7 cellular contexts compared by ENCODE assay signal in the genomic region with DNA sequence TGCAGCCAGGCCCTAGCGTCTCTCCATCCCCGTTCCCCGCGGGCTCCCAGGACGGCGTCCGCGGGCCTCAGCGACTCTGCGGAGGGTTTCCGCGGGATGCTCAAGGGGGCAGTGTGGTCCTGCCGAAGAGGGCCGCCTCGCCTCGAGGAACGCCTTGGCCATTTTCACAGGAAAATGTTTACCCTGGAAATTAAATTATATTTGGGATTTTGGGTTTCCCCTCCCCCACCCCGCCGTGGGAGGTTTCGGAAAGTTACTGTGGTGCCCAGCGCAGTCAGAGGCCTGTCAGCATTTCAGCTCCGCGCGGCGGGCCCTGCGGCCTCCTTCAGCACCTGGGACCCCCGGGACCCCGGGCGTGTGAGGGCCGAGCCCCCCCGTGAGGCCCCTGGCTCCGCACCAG.
DNase-seq lines count a peak whose midpoint lies in the region; ATAC-seq, FAIRE-seq and TF ChIP-seq lines count a peak whose summit lies in the region.

No MANE protein-coding gene starts in this region.

- ATAC-seq in SK-N-SH treated with all-trans-retinoic acid at 6 μM for 48 hours (peak; percentile 96), foreskin keratinocyte (peak; percentile 76), GM18517 (IDR thresholded peaks at IDR 0.05; ENCODE audit: unreplicated experiment) (no peak)

- TF ChIP-seq POLR2A in GM12892 (IDR thresholded peaks at IDR 0.05; ENCODE audit: low read depth, low read length) = no peak

- no peaks in the 10 kb centered on the region for H3K27me3 ChIP-seq in foreskin keratinocyte

- DNase-seq in GM12892 (ENCODE audit: insufficient read length) (peak; percentile 22), foreskin keratinocyte (peak in 1 of 2 donors; percentile 8), occipital lobe (lab: John Stamatoyannopoulos, UW) (peak; percentile 16), SHP77 treated with DMSO at 0.1 percent for 48 hours (lab: John Stamatoyannopoulos, UW) (no peak), NCI-H187 (lab: John Stamatoyannopoulos, UW) (no peak)

- no peaks in the 10 kb centered on the region for H3K4me1 ChIP-seq in foreskin keratinocyte

- TF ChIP-seq CTCF in foreskin keratinocyte (conservative IDR thresholded peaks at IDR 0.05) = peak; percentile 66

- no peak for FAIRE-seq in GM12892 (lab: Jason Lieb, UNC)

- no peak overlapping the region for H3K27ac ChIP-seq in foreskin keratinocyte

TF ChIP-seq in SK-N-SH treated with all-trans-retinoic acid at 6 μM for 48 hours, 23 proteins besides CTCF, POLR2A, EP300 and RAD21:
- no peak for TF ChIP-seq ZNF8 (CRISPR knock-in tag; IDR thresholded peaks at IDR 0.05)
- TF ChIP-seq ISL1 (CRISPR knock-in tag; IDR thresholded peaks at IDR 0.05) = no peak
- TF ChIP-seq SNAI2 (CRISPR knock-in tag; IDR thresholded peaks at IDR 0.05) = no peak
- no peak for TF ChIP-seq OSR1 (CRISPR knock-in tag; IDR thresholded peaks at IDR 0.05)
- no peak for TF ChIP-seq PPARA (CRISPR knock-in tag; IDR thresholded peaks at IDR 0.05; ENCODE audit: borderline replicate concordance)
- no peak for TF ChIP-seq GLIS3 (CRISPR knock-in tag; IDR thresholded peaks at IDR 0.05)
- TF ChIP-seq ZFP3 (CRISPR knock-in tag; IDR thresholded peaks at IDR 0.05) = no peak
- TF ChIP-seq, protein P1, sequence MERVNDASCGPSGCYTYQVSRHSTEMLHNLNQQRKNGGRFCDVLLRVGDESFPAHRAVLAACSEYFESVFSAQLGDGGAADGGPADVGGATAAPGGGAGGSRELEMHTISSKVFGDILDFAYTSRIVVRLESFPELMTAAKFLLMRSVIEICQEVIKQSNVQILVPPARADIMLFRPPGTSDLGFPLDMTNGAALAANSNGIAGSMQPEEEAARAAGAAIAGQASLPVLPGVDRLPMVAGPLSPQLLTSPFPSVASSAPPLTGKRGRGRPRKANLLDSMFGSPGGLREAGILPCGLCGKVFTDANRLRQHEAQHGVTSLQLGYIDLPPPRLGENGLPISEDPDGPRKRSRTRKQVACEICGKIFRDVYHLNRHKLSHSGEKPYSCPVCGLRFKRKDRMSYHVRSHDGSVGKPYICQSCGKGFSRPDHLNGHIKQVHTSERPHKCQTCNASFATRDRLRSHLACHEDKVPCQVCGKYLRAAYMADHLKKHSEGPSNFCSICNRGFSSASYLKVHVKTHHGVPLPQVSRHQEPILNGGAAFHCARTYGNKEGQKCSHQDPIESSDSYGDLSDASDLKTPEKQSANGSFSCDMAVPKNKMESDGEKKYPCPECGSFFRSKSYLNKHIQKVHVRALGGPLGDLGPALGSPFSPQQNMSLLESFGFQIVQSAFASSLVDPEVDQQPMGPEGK (CRISPR knock-in tag; IDR thresholded peaks at IDR 0.05; ENCODE audit: borderline replicate concordance) = no peak
- TF ChIP-seq, protein P2, sequence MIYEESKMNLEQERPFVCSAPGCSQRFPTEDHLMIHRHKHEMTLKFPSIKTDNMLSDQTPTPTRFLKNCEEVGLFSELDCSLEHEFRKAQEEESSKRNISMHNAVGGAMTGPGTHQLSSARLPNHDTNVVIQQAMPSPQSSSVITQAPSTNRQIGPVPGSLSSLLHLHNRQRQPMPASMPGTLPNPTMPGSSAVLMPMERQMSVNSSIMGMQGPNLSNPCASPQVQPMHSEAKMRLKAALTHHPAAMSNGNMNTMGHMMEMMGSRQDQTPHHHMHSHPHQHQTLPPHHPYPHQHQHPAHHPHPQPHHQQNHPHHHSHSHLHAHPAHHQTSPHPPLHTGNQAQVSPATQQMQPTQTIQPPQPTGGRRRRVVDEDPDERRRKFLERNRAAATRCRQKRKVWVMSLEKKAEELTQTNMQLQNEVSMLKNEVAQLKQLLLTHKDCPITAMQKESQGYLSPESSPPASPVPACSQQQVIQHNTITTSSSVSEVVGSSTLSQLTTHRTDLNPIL (CRISPR knock-in tag; IDR thresholded peaks at IDR 0.05; ENCODE audit: low read depth) = no peak
- no peak for TF ChIP-seq BACH2 (CRISPR knock-in tag; IDR thresholded peaks at IDR 0.05; ENCODE audit: borderline replicate concordance)
- TF ChIP-seq ARNTL (CRISPR knock-in tag; IDR thresholded peaks at IDR 0.05; ENCODE audit: borderline replicate concordance, low read depth) = no peak
- no peak for TF ChIP-seq RARB (CRISPR knock-in tag; IDR thresholded peaks at IDR 0.05)
- TF ChIP-seq ZNF565 (CRISPR knock-in tag; conservative IDR thresholded peaks at IDR 0.05; ENCODE audit: low read depth) = no peak
- no peak for TF ChIP-seq ZFP30 (CRISPR knock-in tag; IDR thresholded peaks at IDR 0.05)

Comparison
In these comparisons a context has a peak if more than half of its experiments do, and no peak if none do; other contexts are left out.
1. DNase-seq: peak in GM12892 (single experiment) and occipital lobe (single experiment); none in SHP77 treated with DMSO at 0.1 percent for 48 hours (single experiment) and NCI-H187 (0 of 2).